Comparison of ENCODE assay signal across 8 cellular contexts in genomic region chr19:2982983-2983350, GRCh38. TPM values are rescaled to one million over a fixed set of nuclear protein-coding genes. Genes with fewer than 3 reads are reported as not detected.
DNase-seq lines count a peak whose midpoint lies in the region; ATAC-seq and TF ChIP-seq lines count a peak whose summit lies in the region.

No MANE protein-coding gene starts in this region.

- CTCF ChIA-PET in A673 (lab: Charles Lee): interaction anchor here (1.0 kb wide), 1 partner anchor 30 kb away, joined by 3 read pairs; no protein-coding TSS in a partner anchor

- H3K36me3 ChIP-seq in A673 (ENCODE audit: insufficient read depth, low read length, poor library complexity, severe bottlenecking): no peaks in the 10 kb centered on the region

- peaks cover 31% of the 10 kb centered on the region for H3K4me1 Mint-ChIP-seq in chondrocyte (ENCODE audit: low read depth)
- peaks cover 0 to 4% of the 10 kb centered on the region in 2 donors for H3K4me1 Mint-ChIP-seq in effector memory CD8-positive, alpha-beta T cell (ENCODE audit: low read depth in 2 of 2)

- peaks cover 29% of the 10 kb centered on the region for H3K4me1 ChIP-seq in A673 (ENCODE audit: insufficient read depth, low read length, poor library complexity, severe bottlenecking)

- BruUV-seq in A673 (replicated peaks; lab: Mats Ljungman, UMichigan): no TSS peak

- no peak for TF ChIP-seq CTCF in A673 (conservative IDR thresholded peaks at IDR 0.05; ENCODE audit: low read depth, low read length)
- TF ChIP-seq CTCF in chondrocyte (IDR thresholded peaks at IDR 0.05): no peak

- POLR2A ChIA-PET in A673 (lab: Charles Lee; ENCODE audit: low non-redundant PET): no interaction called here

- H3K27ac ChIP-seq in A673 (ENCODE audit: low read depth, low read length, poor library complexity, severe bottlenecking): peak overlapping the region; percentile 22

- H3K9me3 Mint-ChIP-seq in chondrocyte (ENCODE audit: low read depth): no peaks in the 10 kb centered on the region
- H3K9me3 Mint-ChIP-seq in effector memory CD8-positive, alpha-beta T cell: no peaks in the 10 kb centered on the region

- peak; percentile 91 for DNase-seq in A673 (ENCODE audit: low spot score)
- DNase-seq in NCI-H2029 treated with DMSO at 0.1 percent for 48 hours (lab: John Stamatoyannopoulos, UW): peak; percentile 58
- DNase-seq in chondrocyte (ENCODE audit: low spot score): no peak
- peak; percentile 90 to 93 for DNase-seq in lung microvascular endothelial cell (ENCODE audit: low read depth in 2 of 2)
- DNase-seq in ureter (ENCODE audit: low spot score): peak; percentile 90
- DNase-seq in effector memory CD8-positive, alpha-beta T cell: no peak

- H3K27me3 Mint-ChIP-seq in chondrocyte (ENCODE audit: low read depth): peaks cover 6% of the 10 kb centered on the region
- peaks cover 18 to 36% of the 10 kb centered on the region in 2 donors for H3K27me3 Mint-ChIP-seq in effector memory CD8-positive, alpha-beta T cell

- H3K4me3 Mint-ChIP-seq in chondrocyte (ENCODE audit: unreplicated experiment): peak overlapping the region; percentile 36
- H3K4me3 Mint-ChIP-seq in effector memory CD8-positive, alpha-beta T cell: no peak overlapping the region

- peaks cover 5% of the 10 kb centered on the region for H3K27me3 ChIP-seq in A673 (replicated peaks; ENCODE audit: insufficient read depth, low read depth, low read length, poor library complexity)

- ATAC-seq in effector memory CD8-positive, alpha-beta T cell (replicated peaks): no peak
- ATAC-seq in GM18870 (IDR thresholded peaks at IDR 0.05; ENCODE audit: unreplicated experiment) (no peak), GM21737 (IDR thresholded peaks at IDR 0.05; ENCODE audit: unreplicated experiment) (no peak)

- peak overlapping the region; percentile 93 for H3K27ac Mint-ChIP-seq in chondrocyte (ENCODE audit: unreplicated experiment)
- H3K27ac Mint-ChIP-seq in effector memory CD8-positive, alpha-beta T cell: no peak overlapping the region

- no peaks in the 10 kb centered on the region for H3K36me3 Mint-ChIP-seq in chondrocyte (ENCODE audit: low read depth)
- H3K36me3 Mint-ChIP-seq in effector memory CD8-positive, alpha-beta T cell (ENCODE audit: insufficient read depth): no peaks in the 10 kb centered on the region

- intact Hi-C loops in A673 (cut with micrococcal nuclease; ENCODE audit: unreplicated experiment): loop anchor here (5.0 kb wide), 1 partner anchor 54 kb away; no protein-coding TSS in a partner anchor

- H3K9me3 ChIP-seq in A673 (ENCODE audit: low read depth, low read length, poor library complexity, severe bottlenecking): no peaks in the 10 kb centered on the region

- peak overlapping the region; percentile 12 for H3K4me3 ChIP-seq in A673 (ENCODE audit: low read depth, low read length, poor library complexity, severe bottlenecking)

RNA-seq across cellular contexts. Expression of gene TLE6, which starts 5.6 kb away (rescaled TPM):
- total RNA-seq in A673 (2021) (1.1 TPM in 1 of 2 replicates, not detected in the other), chondrocyte (0.36 to 1.1 TPM (median 0.55 TPM) in 3 replicates), lung microvascular endothelial cell (0.99 and 1.1 TPM in 2 replicates), ureter (3.6 TPM)

RNA-seq across cellular contexts. Expression of gene ZNF77, which starts 38.2 kb away (rescaled TPM):
- total RNA-seq in A673 (2021) (6.3 and 6.4 TPM in 2 replicates), chondrocyte (2.9 to 4.1 TPM (median 3.6 TPM) in 3 replicates), lung microvascular endothelial cell (3.3 and 3.4 TPM in 2 replicates), ureter (6.6 TPM)

RNA-seq across cellular contexts. Expression of gene TLE2, which starts 46.1 kb away (rescaled TPM):
- total RNA-seq in A673 (2021) (10.8 and 18.3 TPM in 2 replicates), chondrocyte (12.3 to 14.1 TPM (median 13.7 TPM) in 3 replicates), lung microvascular endothelial cell (7.2 and 17.5 TPM in 2 replicates), ureter (95.2 TPM)

Comparison
In these comparisons a context has a peak if more than half of its experiments do, and no peak if none do; other contexts are left out.
1. DNase-seq: peak in A673 (single experiment), NCI-H2029 treated with DMSO at 0.1 percent for 48 hours (single experiment), lung microvascular endothelial cell (2 of 2) and ureter (single experiment); none in chondrocyte (single experiment) and effector memory CD8-positive, alpha-beta T cell (0 of 3).